In genomic region chr1:173149887-173150286, GRCh38 we compare ENCODE assay signal across 11 cellular contexts. TPM values are rescaled to one million over a fixed set of nuclear protein-coding genes. Genes with fewer than 3 reads are reported as not detected.
DNase-seq lines count a peak whose midpoint lies in the region; ATAC-seq and TF ChIP-seq lines count a peak whose summit lies in the region.
"Had no signal": no experiment of that assay in that cellular context is flagged by ENCODE, and none has a peak within 500 bp of the region (broad histone marks: within the 10 kb centered on the region; RNA-seq: fewer than 3 reads in every experiment).

No MANE protein-coding gene starts in this region.

- H3K36me3 ChIP-seq in fibroblast of lung (ENCODE audit: control insufficient read depth, insufficient read depth, low read length) (no peaks in the 10 kb centered on the region), gastrocnemius medialis (no peaks in the 10 kb centered on the region)
- H3K36me3 ChIP-seq: neutrophil had no signal

- no peak overlapping the region for H2AFZ ChIP-seq in fibroblast of lung (ENCODE audit: low read length)

- TF ChIP-seq POLR2A in gastrocnemius medialis (IDR thresholded peaks at IDR 0.05): no peak

- peaks cover 4% of the 10 kb centered on the region for H3K36me3 Mint-ChIP-seq in activated CD4-positive, alpha-beta memory T cell treated with anti-CD3 and anti-CD28 coated beads for 36 hours
- peaks cover 2% of the 10 kb centered on the region for H3K36me3 Mint-ChIP-seq in activated CD4-positive, alpha-beta memory T cell treated with anti-CD3 and anti-CD28 coated beads, Interleukin-2, amount 10 ng/mL, durations not matched to agents 7 days and 5 days (ENCODE audit: low read depth)
- H3K36me3 Mint-ChIP-seq in chondrocyte (ENCODE audit: low read depth): peaks cover 19% of the 10 kb centered on the region
- H3K36me3 Mint-ChIP-seq: type B pancreatic cell had no signal

- H3K4me1 Mint-ChIP-seq in activated CD4-positive, alpha-beta memory T cell treated with anti-CD3 and anti-CD28 coated beads for 36 hours (ENCODE audit: low read depth): peaks cover 25% of the 10 kb centered on the region
- H3K4me1 Mint-ChIP-seq in activated CD4-positive, alpha-beta memory T cell treated with anti-CD3 and anti-CD28 coated beads, Interleukin-2, amount 10 ng/mL, durations not matched to agents 7 days and 5 days: peaks cover 9% of the 10 kb centered on the region
- H3K4me1 Mint-ChIP-seq in chondrocyte (ENCODE audit: low read depth): no peaks in the 10 kb centered on the region

- H3K4me3 Mint-ChIP-seq in activated CD4-positive, alpha-beta memory T cell treated with anti-CD3 and anti-CD28 coated beads for 36 hours: no peak overlapping the region
- H3K4me3 Mint-ChIP-seq in activated CD4-positive, alpha-beta memory T cell treated with anti-CD3 and anti-CD28 coated beads, Interleukin-2, amount 10 ng/mL, durations not matched to agents 7 days and 5 days: no peak overlapping the region
- no peak overlapping the region for H3K4me3 Mint-ChIP-seq in chondrocyte (ENCODE audit: unreplicated experiment)
- H3K4me3 Mint-ChIP-seq: type B pancreatic cell had no signal

- no peaks in the 10 kb centered on the region for H3K79me2 ChIP-seq in fibroblast of lung (ENCODE audit: control insufficient read depth, insufficient read depth, low read length)

- H3K27ac Mint-ChIP-seq in activated CD4-positive, alpha-beta memory T cell treated with anti-CD3 and anti-CD28 coated beads for 36 hours: no peak overlapping the region
- H3K27ac Mint-ChIP-seq in activated CD4-positive, alpha-beta memory T cell treated with anti-CD3 and anti-CD28 coated beads, Interleukin-2, amount 10 ng/mL, durations not matched to agents 7 days and 5 days: no peak overlapping the region
- H3K27ac Mint-ChIP-seq in chondrocyte (ENCODE audit: unreplicated experiment): no peak overlapping the region
- H3K27ac Mint-ChIP-seq: type B pancreatic cell had no signal

- peaks cover 3% of the 10 kb centered on the region for H3K27me3 Mint-ChIP-seq in activated CD4-positive, alpha-beta memory T cell treated with anti-CD3 and anti-CD28 coated beads for 36 hours
- peaks cover 11% of the 10 kb centered on the region for H3K27me3 Mint-ChIP-seq in activated CD4-positive, alpha-beta memory T cell treated with anti-CD3 and anti-CD28 coated beads, Interleukin-2, amount 10 ng/mL, durations not matched to agents 7 days and 5 days
- no peaks in the 10 kb centered on the region for H3K27me3 Mint-ChIP-seq in chondrocyte (ENCODE audit: low read depth)
- H3K27me3 Mint-ChIP-seq: type B pancreatic cell had no signal

- CTCF ChIA-PET in activated CD4-positive, alpha-beta memory T cell treated with anti-CD3 and anti-CD28 coated beads for 36 hours (lab: Charles Lee): no interaction called here
- CTCF ChIA-PET in activated CD4-positive, alpha-beta memory T cell treated with anti-CD3 and anti-CD28 coated beads, Interleukin-2, amount 10 ng/mL, durations not matched to agents 7 days and 5 days (lab: Charles Lee): no interaction called here

- in situ Hi-C loops in gastrocnemius medialis (cut with MboI; ENCODE audit: low sequenced_read_pairs in 4 of 4): no loop called here

- no peaks in the 10 kb centered on the region for H3K4me1 ChIP-seq in fibroblast of lung (ENCODE audit: control insufficient read depth, extremely low read depth, insufficient read depth, low read length)
- no peaks in the 10 kb centered on the region for H3K4me1 ChIP-seq in gastrocnemius medialis

- TF ChIP-seq CTCF in fibroblast of lung (conservative IDR thresholded peaks at IDR 0.05 in 1 of 2, IDR thresholded peaks at IDR 0.05 in 1 of 2; ENCODE audit: low read depth in 1 of 2, low read length in 2 of 2) (no peak), gastrocnemius medialis (IDR thresholded peaks at IDR 0.05 in 4 of 5, conservative IDR thresholded peaks at IDR 0.05 in 1 of 5) (no peak), chondrocyte (IDR thresholded peaks at IDR 0.05) (no peak)

- no peak overlapping the region for H3K4me2 ChIP-seq in fibroblast of lung (ENCODE audit: extremely low read depth, insufficient read depth, low read length)

- H4K20me1 ChIP-seq in fibroblast of lung (ENCODE audit: control insufficient read depth, extremely low read depth, insufficient read depth, low read length): no peaks in the 10 kb centered on the region

- DNase-seq in activated CD4-positive, alpha-beta memory T cell treated with anti-CD3 and anti-CD28 coated beads for 36 hours: peak; percentile 13
- no peak for DNase-seq in activated CD4-positive, alpha-beta memory T cell treated with anti-CD3 and anti-CD28 coated beads, Interleukin-2, amount 10 ng/mL, durations not matched to agents 7 days and 5 days
- peak; percentile 70 for DNase-seq in NCI-H460 (ENCODE audit: extremely low read depth, low read depth)
- peak; percentile 75 to 95 for DNase-seq in fibroblast of lung (ENCODE audit: low read depth in 2 of 2)
- peak; percentile 27 to 42 for DNase-seq in gastrocnemius medialis
- no peak for DNase-seq in chondrocyte (ENCODE audit: low spot score)
- DNase-seq in superior temporal gyrus (ENCODE audit: extremely low spot score): no peak
- DNase-seq: NCI-H526 treated with DMSO at 0.1 percent for 48 hours had no signal

- intact Hi-C loops in activated CD4-positive, alpha-beta memory T cell treated with anti-CD3 and anti-CD28 coated beads for 36 hours (cut with micrococcal nuclease): no loop called here
- intact Hi-C loops in gastrocnemius medialis (cut with DNase I; ENCODE audit: low total_unique reads): no loop called here

- no peaks in the 10 kb centered on the region for H3K27me3 ChIP-seq in fibroblast of lung (ENCODE audit: control insufficient read depth, insufficient read depth, low read length)
- H3K27me3 ChIP-seq in gastrocnemius medialis: no peaks in the 10 kb centered on the region
- H3K27me3 ChIP-seq: neutrophil had no signal

- ATAC-seq in gastrocnemius medialis (peak; percentile 71 to 86), HG03280 (IDR thresholded peaks at IDR 0.05; ENCODE audit: unreplicated experiment) (no peak)

- POLR2A ChIA-PET in activated CD4-positive, alpha-beta memory T cell treated with anti-CD3 and anti-CD28 coated beads for 36 hours (lab: Charles Lee): no interaction called here
- POLR2A ChIA-PET in activated CD4-positive, alpha-beta memory T cell treated with anti-CD3 and anti-CD28 coated beads, Interleukin-2, amount 10 ng/mL, durations not matched to agents 7 days and 5 days (lab: Charles Lee): no interaction called here

- H3K27ac ChIP-seq in fibroblast of lung (ENCODE audit: insufficient read depth, low read length) (no peak overlapping the region), gastrocnemius medialis (no peak overlapping the region)
- H3K27ac ChIP-seq: neutrophil had no signal

- H3K9ac ChIP-seq in fibroblast of lung (ENCODE audit: insufficient read depth, low read length): no peak overlapping the region

- H3K9me3 ChIP-seq in fibroblast of lung (ENCODE audit: control insufficient read depth, insufficient read depth, low read depth, low read length) (no peaks in the 10 kb centered on the region), gastrocnemius medialis (no peaks in the 10 kb centered on the region)
- H3K9me3 ChIP-seq: neutrophil had no signal

- H3K9me3 Mint-ChIP-seq in activated CD4-positive, alpha-beta memory T cell treated with anti-CD3 and anti-CD28 coated beads for 36 hours: peaks cover 35% of the 10 kb centered on the region
- H3K9me3 Mint-ChIP-seq in activated CD4-positive, alpha-beta memory T cell treated with anti-CD3 and anti-CD28 coated beads, Interleukin-2, amount 10 ng/mL, durations not matched to agents 7 days and 5 days: peaks cover 12% of the 10 kb centered on the region
- peaks cover 38% of the 10 kb centered on the region for H3K9me3 Mint-ChIP-seq in chondrocyte (ENCODE audit: low read depth)

- H3K4me3 ChIP-seq in fibroblast of lung (replicated peaks in 1 of 4; ENCODE audit: control extremely low read depth in 1 of 4, insufficient read depth in 1 of 4, low read depth in 3 of 4, low read length in 4 of 4) (no peak overlapping the region), gastrocnemius medialis (no peak overlapping the region)

RNA-seq across cellular contexts. Expression of gene TNFSF4, which starts 57.2 kb away (rescaled TPM):
- total RNA-seq in activated CD4-positive, alpha-beta memory T cell treated with anti-CD3 and anti-CD28 coated beads for 36 hours: under 1 TPM; 0.26 to 0.58 TPM
- under 1 TPM; 0.78 to 0.83 TPM for total RNA-seq in activated CD4-positive, alpha-beta memory T cell treated with anti-CD3 and anti-CD28 coated beads, Interleukin-2, amount 10 ng/mL, durations not matched to agents 7 days and 5 days
- 2.6 and 3.1 TPM in 2 replicates for total RNA-seq in NCI-H460 (2014; rRNA removed; shearing (Covaris generic))
- 0.73 and 2.0 TPM in 2 replicates for polyA plus RNA-seq in NCI-H460 (2014; cell fraction: nucleus; rRNA removed)
- total RNA-seq in fibroblast of lung (1.3 and 3.3 TPM in 2 replicates), gastrocnemius medialis (under 1 TPM in 3 of 4 donors, not detected in 1; 0.16 to 0.25 (median 0.23) TPM), chondrocyte (0.54 to 1.1 TPM (median 0.77 TPM) in 3 replicates)
- polyA plus RNA-seq in fibroblast of lung: 2.0 and 20.9 TPM in 2 replicates
- polyA plus RNA-seq in fibroblast of lung (2012): 1.2 and 11.9 TPM in 2 replicates
- polyA minus RNA-seq in fibroblast of lung (ENCODE audit: low replicate concordance): 0.48 and 4.9 TPM in 2 replicates

Comparison
In these comparisons a context has a peak if more than half of its experiments do, and no peak if none do; other contexts are left out.
1. DNase-seq: peak in activated CD4-positive, alpha-beta memory T cell treated with anti-CD3 and anti-CD28 coated beads for 36 hours (single experiment), NCI-H460 (single experiment), fibroblast of lung (2 of 2) and gastrocnemius medialis (2 of 2); none in activated CD4-positive, alpha-beta memory T cell treated with anti-CD3 and anti-CD28 coated beads, Interleukin-2, amount 10 ng/mL, durations not matched to agents 7 days and 5 days (single experiment), chondrocyte (single experiment) and superior temporal gyrus (single experiment).